Comparison of ENCODE assay signal across 8 cellular contexts in the genomic region with DNA sequence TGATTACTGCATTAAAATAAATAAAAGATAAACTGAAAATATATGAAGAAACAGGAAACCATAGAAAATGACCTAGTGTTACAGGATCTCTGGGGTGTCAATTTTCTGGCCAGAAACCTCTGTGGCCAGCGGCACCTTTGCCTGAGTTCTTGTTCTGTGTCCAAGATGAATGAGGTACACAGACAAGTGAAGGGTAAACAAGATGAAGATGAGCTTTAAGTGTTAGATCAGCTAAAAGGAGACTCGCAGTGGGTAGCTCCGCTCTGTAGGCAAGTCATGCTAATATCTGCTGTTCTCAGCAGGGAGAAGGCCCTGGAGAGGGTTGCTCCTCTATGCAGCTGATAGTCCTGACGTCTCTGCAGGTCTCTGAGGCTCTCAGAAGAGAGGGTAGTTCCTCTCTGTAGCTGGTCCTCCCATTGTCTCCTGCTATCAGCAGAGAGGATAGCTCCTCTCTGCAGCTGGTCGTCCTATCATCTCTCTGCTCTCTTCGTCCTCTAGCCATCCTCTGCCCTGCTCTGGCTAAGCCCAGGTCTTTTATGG. TPM values are rescaled to one million over a fixed set of nuclear protein-coding genes. Genes with fewer than 3 reads are reported as not detected.
DNase-seq lines count a peak whose midpoint lies in the region; ATAC-seq and TF ChIP-seq lines count a peak whose summit lies in the region.

No MANE protein-coding gene starts in this region.

- TF ChIP-seq CTCF in right lobe of liver (IDR thresholded peaks at IDR 0.05): no peak

- H3K4me1 Mint-ChIP-seq in stimulated activated naive CD8-positive, alpha-beta T cell treated with anti-CD3 and anti-CD28 coated beads, Interleukin-15, Interleukin-2, amounts not matched to agents 100 ng/mL and 50 ng/mL, for 24 hours (ENCODE audit: low read depth): peaks cover 15% of the 10 kb centered on the region
- peaks cover 15% of the 10 kb centered on the region for H3K4me1 Mint-ChIP-seq in activated naive CD8-positive, alpha-beta T cell (ENCODE audit: low read depth)

- no peaks in the 10 kb centered on the region for H3K9me3 Mint-ChIP-seq in stimulated activated naive CD8-positive, alpha-beta T cell treated with anti-CD3 and anti-CD28 coated beads, Interleukin-15, Interleukin-2, amounts not matched to agents 100 ng/mL and 50 ng/mL, for 24 hours
- H3K9me3 Mint-ChIP-seq in activated naive CD8-positive, alpha-beta T cell (ENCODE audit: low read depth): no peaks in the 10 kb centered on the region

- 78% methylated on average over 1 of the region's 6 CpGs for WGBS in right lobe of liver (ENCODE audit: insufficient coverage, low coverage, low lambda C conversion rate, missing lambda C conversion rate)

- no peaks in the 10 kb centered on the region for H3K9me3 ChIP-seq in right lobe of liver

- H3K36me3 Mint-ChIP-seq in stimulated activated naive CD8-positive, alpha-beta T cell treated with anti-CD3 and anti-CD28 coated beads, Interleukin-15, Interleukin-2, amounts not matched to agents 100 ng/mL and 50 ng/mL, for 24 hours (ENCODE audit: low read depth): no peaks in the 10 kb centered on the region
- no peaks in the 10 kb centered on the region for H3K36me3 Mint-ChIP-seq in activated naive CD8-positive, alpha-beta T cell

- intact Hi-C loops in right lobe of liver (cut with DNase I): no loop called here

- ATAC-seq in stimulated activated naive CD8-positive, alpha-beta T cell treated with anti-CD3 and anti-CD28 coated beads, Interleukin-15, Interleukin-2, amounts not matched to agents 100 U/mL and 50 U/mL, for 24 hours: no peak
- peak in 1 of 4 donors; percentile 6 for ATAC-seq in right lobe of liver
- no peak for ATAC-seq in GM21526 (IDR thresholded peaks at IDR 0.05; ENCODE audit: low FRiP score, unreplicated experiment)

- peaks cover 0 to 4% (median 2%) of the 10 kb centered on the region in 4 donors for H3K4me1 ChIP-seq in right lobe of liver

- H3K36me3 ChIP-seq in right lobe of liver: no peaks in the 10 kb centered on the region

- H3K4me3 Mint-ChIP-seq in stimulated activated naive CD8-positive, alpha-beta T cell treated with anti-CD3 and anti-CD28 coated beads, Interleukin-15, Interleukin-2, amounts not matched to agents 100 ng/mL and 50 ng/mL, for 24 hours: peak overlapping the region; percentile 78
- H3K4me3 Mint-ChIP-seq in activated naive CD8-positive, alpha-beta T cell: peak overlapping the region; percentile 85

- DNase-seq in stimulated activated naive CD8-positive, alpha-beta T cell treated with anti-CD3 and anti-CD28 coated beads, Interleukin-15, Interleukin-2, amounts not matched to agents 100 U/mL and 50 U/mL, for 24 hours: no peak
- no peak for DNase-seq in right lobe of liver
- no peak for DNase-seq in HCEC 1CT
- no peak for DNase-seq in dedifferentiated amniotic fluid mesenchymal stem cell (ENCODE audit: extremely low spot score)
- DNase-seq in OCI-M1 (lab: John Stamatoyannopoulos, UW): no peak

- no peak overlapping the region for H3K27ac Mint-ChIP-seq in stimulated activated naive CD8-positive, alpha-beta T cell treated with anti-CD3 and anti-CD28 coated beads, Interleukin-15, Interleukin-2, amounts not matched to agents 100 ng/mL and 50 ng/mL, for 24 hours
- no peak overlapping the region for H3K27ac Mint-ChIP-seq in activated naive CD8-positive, alpha-beta T cell

- TF ChIP-seq POLR2A in right lobe of liver (IDR thresholded peaks at IDR 0.05): no peak

- H3K4me3 ChIP-seq in right lobe of liver: peak overlapping the region in 2 of 3 donors; percentile 66 to 72

- no peak overlapping the region for H3K27ac ChIP-seq in right lobe of liver

- no peaks in the 10 kb centered on the region for H3K27me3 ChIP-seq in right lobe of liver

- no peaks in the 10 kb centered on the region for H3K27me3 Mint-ChIP-seq in stimulated activated naive CD8-positive, alpha-beta T cell treated with anti-CD3 and anti-CD28 coated beads, Interleukin-15, Interleukin-2, amounts not matched to agents 100 ng/mL and 50 ng/mL, for 24 hours
- no peaks in the 10 kb centered on the region for H3K27me3 Mint-ChIP-seq in activated naive CD8-positive, alpha-beta T cell

RNA-seq across cellular contexts. Expression of a gene that starts 35.9 kb away (rescaled TPM):
- total RNA-seq in right lobe of liver: 1 to 10 TPM; 1.3 to 4.0 (median 2.8) TPM

RNA-seq across cellular contexts. Expression of a gene that starts 36.3 kb away (rescaled TPM):
- total RNA-seq in right lobe of liver: 1 to 10 TPM in 2 of 6 experiments, under 1 TPM in 3, not detected in 1; 0.15 to 5.2 (median 0.92) TPM

RNA-seq across cellular contexts. Expression of a gene that starts 51.7 kb away (rescaled TPM):
- total RNA-seq in right lobe of liver: 10 to 100 TPM in 5 of 6 experiments, 1 to 10 TPM in 1; 5.1 to 45.2 (median 13.0) TPM
